ENCODE assay signal across 24 cellular contexts in the genomic region with DNA sequence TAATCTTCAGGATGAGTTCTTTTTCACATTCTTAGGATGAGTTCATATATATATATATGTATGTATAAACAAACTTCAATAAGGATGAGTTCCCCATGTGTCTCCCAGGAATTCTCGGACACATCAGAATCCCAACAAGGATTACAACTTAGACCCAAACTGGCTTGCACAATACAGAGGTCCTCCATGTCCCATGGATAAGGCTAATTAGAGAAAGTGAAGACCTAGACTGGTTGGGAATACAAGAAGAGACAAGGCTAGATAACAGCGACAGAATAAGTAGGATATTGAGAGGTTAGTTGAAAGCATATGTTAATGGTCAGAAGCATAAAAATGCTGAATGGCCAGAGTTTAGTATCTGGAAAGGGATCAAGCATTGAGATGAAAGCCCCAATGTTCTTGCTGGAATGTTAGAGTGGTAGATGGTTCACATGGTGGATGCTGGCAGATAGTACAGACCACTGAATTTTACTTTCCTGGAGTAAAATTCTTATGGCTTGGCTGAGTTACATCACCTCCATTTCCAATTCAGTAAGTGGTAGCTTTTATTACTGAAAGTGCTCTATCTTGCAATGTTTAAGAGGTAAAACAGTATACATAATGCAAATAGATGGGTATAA.
"Had no signal": no experiment of that assay in that cellular context is flagged by ENCODE, and none has a peak within 500 bp of the region (broad histone marks: within the 10 kb centered on the region; RNA-seq: fewer than 3 reads in every experiment).

No MANE protein-coding gene starts in this region.

- H3K36me3 Mint-ChIP-seq: naive B cell; stimulated activated memory B cell treated with anti-CD40 and anti-IgM and Interleukin-4, amounts not matched to agents 10 μg/mL and 1 μg/mL and 100 μg/mL, for 72 hours had no signal

- H3K4me1 ChIP-seq: foreskin keratinocyte, pancreas, stomach, transverse colon had no signal

- DNase-seq: effector CD4-positive, alpha-beta T cell; endodermal cell; erythroblast; foreskin keratinocyte; kidney; left cardiac atrium; left ventricle myocardium superior; mesenchymal stem cell; naive B cell; occipital lobe; pancreas; right cardiac atrium; stimulated activated CD4-positive, alpha-beta T cell treated with anti-CD3 and anti-CD28 coated beads, Interleukin-4, amount 100 ng/mL, for 1 hour; stimulated activated CD8-positive, alpha-beta memory T cell treated with anti-CD3 and anti-CD28 coated beads, Interleukin-4, amount 100 ng/mL, for 48 hours; stomach; substantia nigra; transverse colon had no signal

- H3K4me1 Mint-ChIP-seq: naive B cell; nephron; stimulated activated memory B cell treated with anti-CD40 and anti-IgM and Interleukin-4, amounts not matched to agents 10 μg/mL and 1 μg/mL and 100 μg/mL, for 72 hours had no signal

- ATAC-seq: foreskin keratinocyte; left cardiac atrium; left ventricle myocardium superior; pancreas; right cardiac atrium; stimulated activated memory B cell treated with anti-CD40 and anti-IgM and Interleukin-4, amounts not matched to agents 10 μg/mL and 1 μg/mL and 100 μg/mL, for 72 hours had no signal

- H3K4me2 ChIP-seq: smooth muscle cell had no signal

- H3K4me3 Mint-ChIP-seq: endodermal cell; naive B cell; nephron; stimulated activated memory B cell treated with anti-CD40 and anti-IgM and Interleukin-4, amounts not matched to agents 10 μg/mL and 1 μg/mL and 100 μg/mL, for 72 hours had no signal

- H3K27ac Mint-ChIP-seq: endodermal cell; naive B cell; nephron; progenitor cell of endocrine pancreas; stimulated activated memory B cell treated with anti-CD40 and anti-IgM and Interleukin-4, amounts not matched to agents 10 μg/mL and 1 μg/mL and 100 μg/mL, for 72 hours had no signal

- H3K27me3 Mint-ChIP-seq: naive B cell, progenitor cell of endocrine pancreas had no signal

- H3K27me3 ChIP-seq: pancreas, stomach, transverse colon had no signal

- H3K36me3 ChIP-seq: pancreas, stomach, thoracic aorta, transverse colon had no signal

- H3K4me3 ChIP-seq: coronary artery, lung, pancreas, smooth muscle cell, stomach, thoracic aorta, transverse colon had no signal

- H3K27ac ChIP-seq: coronary artery, foreskin keratinocyte, pancreas, stomach, thoracic aorta, transverse colon had no signal

- H3K9me3 ChIP-seq: pancreas, thoracic aorta had no signal
